In genomic region chr5:146699129-146699528, GRCh38 we compare ENCODE assay signal across 20 cellular contexts.
DNase-seq lines count a peak whose midpoint lies in the region; ATAC-seq and TF ChIP-seq lines count a peak whose summit lies in the region.
"Had no signal": no experiment of that assay in that cellular context is flagged by ENCODE, and none has a peak within 500 bp of the region (broad histone marks: within the 10 kb centered on the region; RNA-seq: fewer than 3 reads in every experiment).

No MANE protein-coding gene starts in this region.

- no peaks in the 10 kb centered on the region for H3K36me3 Mint-ChIP-seq in neural progenitor cell
- H3K36me3 Mint-ChIP-seq: CD14-positive monocyte had no signal

- H3K4me2 ChIP-seq in neural progenitor cell: no peak overlapping the region

- no peak overlapping the region for H3K4me3 ChIP-seq in WERI-Rb-1 (ENCODE audit: low read depth, low read length)
- no peak overlapping the region for H3K4me3 ChIP-seq in neural progenitor cell

- H3K4me3 Mint-ChIP-seq in neural progenitor cell: no peak overlapping the region
- H3K4me3 Mint-ChIP-seq: HFFc6 had no signal

- ATAC-seq in HG03280 (IDR thresholded peaks at IDR 0.05; ENCODE audit: unreplicated experiment) (no peak), GM21360 (IDR thresholded peaks at IDR 0.05; ENCODE audit: unreplicated experiment) (no peak)
- ATAC-seq: HepG2 had no signal

- DNase-seq in DMS 273 (lab: John Stamatoyannopoulos, UW; ENCODE audit: unreplicated experiment): peak; percentile 40
- DNase-seq in NCI-H446 treated with DMSO at 0.1 percent for 48 hours (lab: John Stamatoyannopoulos, UW): peak; percentile 42
- peak; percentile 36 for DNase-seq in WERI-Rb-1
- peak; percentile 17 for DNase-seq in neural progenitor cell (ENCODE audit: low spot score)
- DNase-seq in NCI-H2081 treated with DMSO at 0.1 percent for 48 hours (lab: John Stamatoyannopoulos, UW): no peak
- DNase-seq: DMS153, GDM1, HFFc6, KBM-7, NCI-H1048, NCI-H1436 treated with DMSO at 0.1 percent for 48 hours, NCI-H2081, NCI-H510A, Right ventricle myocardium superior, SW 1271, T-helper 2 cell had no signal

- no peaks in the 10 kb centered on the region for H4K20me1 ChIP-seq in neural progenitor cell (ENCODE audit: low read depth)

- no peak overlapping the region for H3K9ac ChIP-seq in neural progenitor cell

- H3K27ac ChIP-seq in WERI-Rb-1: no peak overlapping the region
- H3K27ac ChIP-seq in neural progenitor cell: no peak overlapping the region

- H3K27me3 ChIP-seq in WERI-Rb-1 (ENCODE audit: insufficient read depth, low read depth, severe bottlenecking): no peaks in the 10 kb centered on the region
- H3K27me3 ChIP-seq in neural progenitor cell: no peaks in the 10 kb centered on the region

- no peaks in the 10 kb centered on the region for H3K27me3 Mint-ChIP-seq in neural progenitor cell (ENCODE audit: insufficient read depth, low read depth)

- no peak overlapping the region for H2AFZ ChIP-seq in neural progenitor cell (replicated peaks)

- peaks cover 20% of the 10 kb centered on the region for H3K4me1 Mint-ChIP-seq in neural progenitor cell

- H3K27ac Mint-ChIP-seq in neural progenitor cell: no peak overlapping the region
- H3K27ac Mint-ChIP-seq: HFFc6 had no signal

- no peaks in the 10 kb centered on the region for H3K79me2 ChIP-seq in neural progenitor cell (ENCODE audit: low read depth)

- H3K4me1 ChIP-seq in neural progenitor cell: peaks cover 43% of the 10 kb centered on the region

- H3K9me3 Mint-ChIP-seq in neural progenitor cell: no peaks in the 10 kb centered on the region
- H3K9me3 Mint-ChIP-seq: CD14-positive monocyte had no signal

- H3K36me3 ChIP-seq in WERI-Rb-1 (no peaks in the 10 kb centered on the region), neural progenitor cell (peaks cover 5% of the 10 kb centered on the region)

- TF ChIP-seq CTCF in WERI-Rb-1 (IDR thresholded peaks at IDR 0.05; ENCODE audit: low read depth, low read length) (no peak), neural progenitor cell (IDR thresholded peaks at IDR 0.05) (no peak)

- peaks cover 7% of the 10 kb centered on the region for H3F3A ChIP-seq in neural progenitor cell (ENCODE audit: low read depth)

- H3K9me3 ChIP-seq in WERI-Rb-1 (ENCODE audit: severe bottlenecking) (no peaks in the 10 kb centered on the region), neural progenitor cell (ENCODE audit: low read depth) (no peaks in the 10 kb centered on the region)
